ENCODE assay signal across 8 cellular contexts in the genomic region with DNA sequence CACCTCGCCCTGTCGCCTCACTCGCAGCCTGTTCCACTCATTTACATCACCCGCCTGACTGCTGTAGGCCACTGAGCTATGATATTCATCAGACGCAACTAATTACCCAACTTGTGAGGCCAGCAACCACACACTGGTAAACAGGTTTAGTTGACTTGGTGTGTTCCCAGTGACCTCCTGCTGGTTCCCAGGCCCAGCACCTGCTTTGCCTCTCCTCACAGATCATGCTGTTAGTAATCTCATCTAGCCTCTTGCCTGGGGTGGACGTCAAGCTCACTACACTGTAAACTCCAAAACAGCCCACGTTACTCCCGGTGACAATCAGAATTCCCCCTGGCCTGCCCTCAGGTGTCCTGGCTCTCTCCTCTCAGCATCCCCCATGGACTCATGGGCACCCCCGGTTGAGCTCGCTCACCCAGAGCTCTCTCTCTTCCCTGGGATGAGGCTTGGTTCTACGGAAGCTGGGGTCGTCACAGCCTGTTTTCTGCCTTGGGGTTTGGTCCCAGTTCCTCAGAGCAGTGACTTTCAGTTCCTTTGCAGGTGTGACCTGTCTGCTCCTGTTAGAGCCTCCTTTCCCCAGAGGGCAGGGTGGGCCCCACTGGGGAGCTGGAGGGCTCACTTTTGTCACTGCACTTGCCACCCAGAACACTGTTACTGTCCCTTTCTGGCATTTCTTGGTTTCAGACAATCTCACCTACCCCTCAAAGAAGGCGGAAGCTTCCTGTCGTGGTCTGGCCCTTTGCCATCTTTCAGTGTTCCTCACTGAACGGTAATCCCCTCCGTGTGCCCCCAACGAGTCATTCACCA. TPM values are rescaled to one million over a fixed set of nuclear protein-coding genes. Genes with fewer than 3 reads are reported as not detected.
A peak's percentile ranks its signal among the peaks of the same experiment; 100 is the strongest.
DNase-seq lines count a peak whose midpoint lies in the region; ATAC-seq and TF ChIP-seq lines count a peak whose summit lies in the region.

No MANE protein-coding gene starts in this region.

- RAD21 ChIA-PET in HCT116 (lab: Charles Lee; ENCODE audit: low non-redundant PET in 1 of 2, low total read pairs in 2 of 2, uncharacterized antibody in 2 of 2, unreplicated experiment in 2 of 2) = no interaction called here

- peaks cover 68% of the 10 kb centered on the region for H3K4me1 Mint-ChIP-seq in activated naive CD8-positive, alpha-beta T cell treated with anti-CD3 and anti-CD28 coated beads for 36 hours
- peaks cover 83% of the 10 kb centered on the region for H3K4me1 Mint-ChIP-seq in stimulated activated naive CD8-positive, alpha-beta T cell treated with anti-CD3 and anti-CD28 coated beads, Interleukin-15, Interleukin-2, amounts not matched to agents 100 ng/mL and 50 ng/mL, for 24 hours (ENCODE audit: low read depth)
- no peaks in the 10 kb centered on the region for H3K4me1 Mint-ChIP-seq in Caco-2 (ENCODE audit: low read depth, unreplicated experiment)

- H3K27ac ChIP-seq in HCT116 (ENCODE audit: low read depth, low read length) = no peak overlapping the region

- H3K4me1 ChIP-seq in HCT116 (ENCODE audit: control insufficient read depth in 1 of 2, insufficient read depth in 2 of 2, low read length in 2 of 2) (peaks cover 0 to 3% of the 10 kb centered on the region in 2 experiments; a peak in 2 of 4 replicates), Caco-2 (no peaks in the 10 kb centered on the region)

- CTCF ChIA-PET in HCT116 (lab: Charles Lee) = interaction anchor here (2.0 kb wide), 1 partner anchor 151 kb away, joined by 7 read pairs; the partner anchor contains the start of gene ATG16L1
- CTCF ChIA-PET in Caco-2 (lab: Charles Lee) = no interaction called here

- peaks cover 55% of the 10 kb centered on the region for H3K36me3 Mint-ChIP-seq in activated naive CD8-positive, alpha-beta T cell treated with anti-CD3 and anti-CD28 coated beads for 36 hours
- H3K36me3 Mint-ChIP-seq in stimulated activated naive CD8-positive, alpha-beta T cell treated with anti-CD3 and anti-CD28 coated beads, Interleukin-15, Interleukin-2, amounts not matched to agents 100 ng/mL and 50 ng/mL, for 24 hours (ENCODE audit: low read depth) = peaks cover 68% of the 10 kb centered on the region
- peaks cover 3% of the 10 kb centered on the region for H3K36me3 Mint-ChIP-seq in Caco-2 (ENCODE audit: insufficient read depth, unreplicated experiment)

- H3K4me3 Mint-ChIP-seq in activated naive CD8-positive, alpha-beta T cell treated with anti-CD3 and anti-CD28 coated beads for 36 hours = peak overlapping the region; percentile 50
- peak overlapping the region; percentile 65 for H3K4me3 Mint-ChIP-seq in stimulated activated naive CD8-positive, alpha-beta T cell treated with anti-CD3 and anti-CD28 coated beads, Interleukin-15, Interleukin-2, amounts not matched to agents 100 ng/mL and 50 ng/mL, for 24 hours
- H3K4me3 Mint-ChIP-seq in Caco-2 (ENCODE audit: unreplicated experiment) = no peak overlapping the region

- TF ChIP-seq POLR2A in HCT116 (IDR thresholded peaks at IDR 0.05; ENCODE audit: borderline replicate concordance, extremely low read depth, insufficient read depth, insufficient read length) = no peak
- no peak for TF ChIP-seq POLR2A in NB4 (IDR thresholded peaks at IDR 0.05; ENCODE audit: extremely low read depth, insufficient read length)

- H3K4me3 ChIP-seq in HCT116 (replicated peaks in 1 of 2; ENCODE audit: low read depth in 1 of 2, low read length in 2 of 2) (no peak overlapping the region), NB4 (ENCODE audit: low read depth, low read length) (no peak overlapping the region), Caco-2 (ENCODE audit: low read depth, low read length) (no peak overlapping the region)

- H3K27me3 ChIP-seq in HCT116 (ENCODE audit: insufficient read depth, low read length) = no peaks in the 10 kb centered on the region
- H3K27me3 ChIP-seq in Caco-2 (replicated peaks; ENCODE audit: control insufficient read depth, insufficient read depth, low read length) = no peaks in the 10 kb centered on the region

- no peaks in the 10 kb centered on the region for H3K36me3 ChIP-seq in HCT116 (ENCODE audit: control insufficient read depth in 1 of 2, insufficient read depth in 2 of 2, low read length in 2 of 2)
- no peaks in the 10 kb centered on the region for H3K36me3 ChIP-seq in Caco-2 (ENCODE audit: control insufficient read depth, insufficient read depth, low read length)

- no peak for TF ChIP-seq RAD21 in HCT116 (IDR thresholded peaks at IDR 0.05; ENCODE audit: low read depth)

- no peaks in the 10 kb centered on the region for H3K79me2 ChIP-seq in HCT116 (ENCODE audit: insufficient read depth, low read length)

- H3K9me3 Mint-ChIP-seq in activated naive CD8-positive, alpha-beta T cell treated with anti-CD3 and anti-CD28 coated beads for 36 hours = peaks cover 8% of the 10 kb centered on the region
- no peaks in the 10 kb centered on the region for H3K9me3 Mint-ChIP-seq in stimulated activated naive CD8-positive, alpha-beta T cell treated with anti-CD3 and anti-CD28 coated beads, Interleukin-15, Interleukin-2, amounts not matched to agents 100 ng/mL and 50 ng/mL, for 24 hours
- no peaks in the 10 kb centered on the region for H3K9me3 Mint-ChIP-seq in Caco-2 (ENCODE audit: unreplicated experiment)

- H3K27me3 Mint-ChIP-seq in activated naive CD8-positive, alpha-beta T cell treated with anti-CD3 and anti-CD28 coated beads for 36 hours = no peaks in the 10 kb centered on the region
- H3K27me3 Mint-ChIP-seq in stimulated activated naive CD8-positive, alpha-beta T cell treated with anti-CD3 and anti-CD28 coated beads, Interleukin-15, Interleukin-2, amounts not matched to agents 100 ng/mL and 50 ng/mL, for 24 hours = no peaks in the 10 kb centered on the region
- no peaks in the 10 kb centered on the region for H3K27me3 Mint-ChIP-seq in Caco-2 (ENCODE audit: insufficient read depth, unreplicated experiment)

- H4K20me1 ChIP-seq in HCT116 (ENCODE audit: insufficient read depth) = no peaks in the 10 kb centered on the region

- in situ Hi-C loops in GM13976 (cut with MboI; ENCODE audit: low sequenced_read_pairs, unreplicated experiment) = no loop called here

- H3K9me2 ChIP-seq in HCT116 (ENCODE audit: insufficient read depth) = no peaks in the 10 kb centered on the region

- H3K27ac Mint-ChIP-seq in activated naive CD8-positive, alpha-beta T cell treated with anti-CD3 and anti-CD28 coated beads for 36 hours = peak overlapping the region; percentile 90
- peak overlapping the region; percentile 91 for H3K27ac Mint-ChIP-seq in stimulated activated naive CD8-positive, alpha-beta T cell treated with anti-CD3 and anti-CD28 coated beads, Interleukin-15, Interleukin-2, amounts not matched to agents 100 ng/mL and 50 ng/mL, for 24 hours
- H3K27ac Mint-ChIP-seq in Caco-2 (ENCODE audit: unreplicated experiment) = no peak overlapping the region

- H3K9ac ChIP-seq in HCT116 (ENCODE audit: low read length) = no peak overlapping the region

- H2AFZ ChIP-seq in HCT116 (ENCODE audit: low read depth, low read length, poor library complexity, severe bottlenecking) = peak overlapping the region; percentile 9

- TF ChIP-seq CTCF in GM13976 (IDR thresholded peaks at IDR 0.05; ENCODE audit: borderline replicate concordance, control extremely low read depth, extremely low read depth, insufficient read depth, missing control alignments) = no peak
- no peak for TF ChIP-seq CTCF in HCT116 (IDR thresholded peaks at IDR 0.05 in 2 of 3, conservative IDR thresholded peaks at IDR 0.05 in 1 of 3; ENCODE audit: borderline replicate concordance in 1 of 3, insufficient read depth in 1 of 3, low read depth in 2 of 3, low read length in 2 of 3)
- TF ChIP-seq CTCF in NB4 (IDR thresholded peaks at IDR 0.05; ENCODE audit: low read depth, low read length) = no peak
- TF ChIP-seq CTCF in Caco-2 (IDR thresholded peaks at IDR 0.05; ENCODE audit: insufficient read depth in 1 of 2, low read depth in 1 of 2, low read length in 1 of 2, severe bottlenecking in 1 of 2, unreplicated experiment in 1 of 2) = no peak

- intact Hi-C loops in HCT116 (cut with micrococcal nuclease) = no loop called here
- intact Hi-C loops in Caco-2 (cut with micrococcal nuclease; ENCODE audit: unreplicated experiment) = no loop called here

- DNase-seq in GM13976 (ENCODE audit: low spot score) (peak; percentile 71), HCT116 (ENCODE audit: low read depth, low spot score) (no peak), NB4 (ENCODE audit: low read depth) (peak; percentile 67), Caco-2 (no peak), HuH-7.5 (ENCODE audit: low spot score) (no peak), HK-2 (ENCODE audit: unreplicated experiment) (no peak)
- DNase-seq in activated naive CD8-positive, alpha-beta T cell treated with anti-CD3 and anti-CD28 coated beads for 36 hours = peak; percentile 81

- no peak for ATAC-seq in HCT116

- POLR2A ChIA-PET in HCT116 (lab: Charles Lee) = no interaction called here
- POLR2A ChIA-PET in Caco-2 (lab: Charles Lee) = no interaction called here

- no TSS peak for BruUV-seq in HCT116 (replicated peaks; lab: Mats Ljungman, UMichigan)
- no TSS peak for BruUV-seq in Caco-2 (replicated peaks; lab: Mats Ljungman, UMichigan)

- no peak overlapping the region for H3K4me2 ChIP-seq in HCT116 (ENCODE audit: low read length)

- H3K9me3 ChIP-seq in HCT116 (ENCODE audit: control insufficient read depth in 1 of 2, insufficient read depth in 1 of 2, low read depth in 1 of 2, low read length in 2 of 2) (no peaks in the 10 kb centered on the region), Caco-2 (no peaks in the 10 kb centered on the region)

TF ChIP-seq in HCT116, 20 proteins besides CTCF, POLR2A, EP300 and RAD21 (continues in another document):
- TF ChIP-seq YY1 (IDR thresholded peaks at IDR 0.05; ENCODE audit: extremely low read depth, insufficient replicate concordance, low read depth, low read length) = no peak
- TF ChIP-seq, protein P1, sequence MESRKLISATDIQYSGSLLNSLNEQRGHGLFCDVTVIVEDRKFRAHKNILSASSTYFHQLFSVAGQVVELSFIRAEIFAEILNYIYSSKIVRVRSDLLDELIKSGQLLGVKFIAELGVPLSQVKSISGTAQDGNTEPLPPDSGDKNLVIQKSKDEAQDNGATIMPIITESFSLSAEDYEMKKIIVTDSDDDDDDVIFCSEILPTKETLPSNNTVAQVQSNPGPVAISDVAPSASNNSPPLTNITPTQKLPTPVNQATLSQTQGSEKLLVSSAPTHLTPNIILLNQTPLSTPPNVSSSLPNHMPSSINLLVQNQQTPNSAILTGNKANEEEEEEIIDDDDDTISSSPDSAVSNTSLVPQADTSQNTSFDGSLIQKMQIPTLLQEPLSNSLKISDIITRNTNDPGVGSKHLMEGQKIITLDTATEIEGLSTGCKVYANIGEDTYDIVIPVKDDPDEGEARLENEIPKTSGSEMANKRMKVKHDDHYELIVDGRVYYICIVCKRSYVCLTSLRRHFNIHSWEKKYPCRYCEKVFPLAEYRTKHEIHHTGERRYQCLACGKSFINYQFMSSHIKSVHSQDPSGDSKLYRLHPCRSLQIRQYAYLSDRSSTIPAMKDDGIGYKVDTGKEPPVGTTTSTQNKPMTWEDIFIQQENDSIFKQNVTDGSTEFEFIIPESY (IDR thresholded peaks at IDR 0.05; ENCODE audit: extremely low read depth, insufficient replicate concordance, low read length) = no peak

RNA-seq across cellular contexts. Expression of gene INPP5D, which starts 40.3 kb away (rescaled TPM):
- total RNA-seq in HCT116 (2021; ENCODE audit: unreplicated experiment) = 1.8 TPM
- 1.3 and 1.6 TPM in 2 replicates for polyA plus RNA-seq in HCT116 (2012)
- 10 to 100 TPM; 38.7 to 41.8 TPM for total RNA-seq in activated naive CD8-positive, alpha-beta T cell treated with anti-CD3 and anti-CD28 coated beads for 36 hours
- total RNA-seq in Caco-2 (2022) = not detected in 2 replicates

Comparison
In these comparisons a context has a peak if more than half of its experiments do, and no peak if none do; other contexts are left out.
1. DNase-seq: peak in GM13976 (single experiment), NB4 (single experiment) and activated naive CD8-positive, alpha-beta T cell treated with anti-CD3 and anti-CD28 coated beads for 36 hours (single experiment); none in HCT116 (single experiment), Caco-2 (0 of 2), HuH-7.5 (single experiment) and HK-2 (single experiment).
2. RNA of gene INPP5D, which starts 40.3 kb away (total RNA-seq): 38.7 to 41.8 TPM in activated naive CD8-positive, alpha-beta T cell treated with anti-CD3 and anti-CD28 coated beads for 36 hours; 1.8 TPM in HCT116 (single experiment) and not detected in Caco-2; every median in the first group is over 10 times any median in the second.